In the genomic region with DNA sequence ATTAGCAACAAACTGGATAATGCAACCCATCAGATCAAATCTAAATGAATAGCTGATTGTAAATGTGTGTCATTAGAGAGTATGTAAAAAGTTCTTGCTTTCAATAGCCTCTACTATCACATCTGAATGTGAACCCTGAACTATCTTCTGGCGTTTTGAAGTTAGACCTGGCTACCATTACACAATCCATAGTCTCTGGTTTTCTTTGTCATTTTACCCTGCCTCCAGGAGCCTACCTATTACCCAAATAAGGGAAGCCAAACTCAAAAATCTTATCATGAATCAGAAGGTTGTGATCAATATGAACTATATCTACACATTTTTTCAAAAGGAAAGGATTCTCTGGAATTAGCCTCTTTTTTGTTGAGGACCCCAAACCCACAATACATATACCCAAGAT, we compare ENCODE assay signal across 27 cellular contexts. TPM values are rescaled to one million over a fixed set of nuclear protein-coding genes. Genes with fewer than 3 reads are reported as not detected.
"Had no signal": no experiment of that assay in that cellular context is flagged by ENCODE, and none has a peak within 500 bp of the region (broad histone marks: within the 10 kb centered on the region; RNA-seq: fewer than 3 reads in every experiment).

No MANE protein-coding gene starts in this region.

- ATAC-seq: activated naive CD4-positive, alpha-beta T cell treated with anti-CD3 and anti-CD28 coated beads, Interleukin-2, amount 50 U/mL, for 72 hours; effector memory CD8-positive, alpha-beta T cell; esophagus mucosa; naive thymus-derived CD4-positive, alpha-beta T cell; right cardiac atrium; stimulated activated naive CD8-positive, alpha-beta T cell treated with anti-CD3 and anti-CD28 coated beads, Interleukin-15, Interleukin-2, amounts not matched to agents 100 U/mL and 50 U/mL, for 24 hours had no signal

- H3K36me3 ChIP-seq: ovary had no signal

- H3K9me3 ChIP-seq: ovary, testis, transverse colon had no signal

- FAIRE-seq: astrocyte had no signal

- H3K27ac ChIP-seq: brain microvascular endothelial cell, ovary, testis, transverse colon had no signal

- H3K9me3 Mint-ChIP-seq: activated naive CD4-positive, alpha-beta T cell treated with anti-CD3 and anti-CD28 coated beads, Interleukin-2, amount 50 U/mL, for 72 hours; effector memory CD8-positive, alpha-beta T cell had no signal

- DNase-seq: activated CD4-positive, alpha-beta T cell treated with anti-CD3 and anti-CD28 coated beads for 48 hours; activated gamma-delta T cell treated with Interleukin-2 at 50 U/mL for 16 hours; amniotic stem cell; brain microvascular endothelial cell; caudate nucleus; cortex of kidney; effector memory CD8-positive, alpha-beta T cell; foreskin fibroblast; head of caudate nucleus; hypothalamus; midbrain; naive thymus-derived CD4-positive, alpha-beta T cell; ovary; right cardiac atrium; stimulated activated CD4-positive, alpha-beta T cell treated with anti-CD3 and anti-CD28 coated beads, Interleukin-2, amount 100 ng/mL, for 48 hours; stimulated activated naive CD8-positive, alpha-beta T cell treated with anti-CD3 and anti-CD28 coated beads, Interleukin-15, Interleukin-2, amounts not matched to agents 100 U/mL and 50 U/mL, for 24 hours; T-helper 1 cell; testis; transverse colon had no signal

- H3K4me3 ChIP-seq: ovary, testis, transverse colon had no signal

- H3K4me3 Mint-ChIP-seq: effector memory CD8-positive, alpha-beta T cell; naive thymus-derived CD4-positive, alpha-beta T cell had no signal

- H3K27me3 Mint-ChIP-seq: effector memory CD8-positive, alpha-beta T cell; naive thymus-derived CD4-positive, alpha-beta T cell had no signal

- H3K36me3 Mint-ChIP-seq: activated naive CD4-positive, alpha-beta T cell treated with anti-CD3 and anti-CD28 coated beads, Interleukin-2, amount 50 U/mL, for 72 hours had no signal

- H3K4me1 ChIP-seq: testis had no signal

- H3K27me3 ChIP-seq: brain microvascular endothelial cell, ovary, testis, transverse colon had no signal

RNA-seq across cellular contexts. Expression of a gene that starts 39.4 kb away (rescaled TPM):
- total RNA-seq: activated naive CD4-positive, alpha-beta T cell treated with anti-CD3 and anti-CD28 coated beads, Interleukin-2, amount 50 U/mL, for 72 hours; astrocyte; chondrocyte; esophagus mucosa; kidney epithelial cell; lower leg skin; naive thymus-derived CD4-positive, alpha-beta T cell; urinary bladder had no signal
- polyA plus RNA-seq: neural cell had no signal

RNA-seq across cellular contexts. Expression of a gene that starts 44.6 kb away (rescaled TPM):
- total RNA-seq: activated naive CD4-positive, alpha-beta T cell treated with anti-CD3 and anti-CD28 coated beads, Interleukin-2, amount 50 U/mL, for 72 hours; astrocyte; chondrocyte; esophagus mucosa; kidney epithelial cell; lower leg skin; right cardiac atrium; transverse colon; urinary bladder had no signal
- polyA plus RNA-seq: naive thymus-derived CD4-positive, alpha-beta T cell; urinary bladder had no signal
